33 cellular contexts compared by ENCODE assay signal in genomic region chr2:128415768-128416039, GRCh38.
"Had no signal": no experiment of that assay in that cellular context is flagged by ENCODE, and none has a peak within 500 bp of the region (broad histone marks: within the 10 kb centered on the region; RNA-seq: fewer than 3 reads in every experiment).

No MANE protein-coding gene starts in this region.

- H3K27ac ChIP-seq: ascending aorta, breast epithelium, cardiac muscle cell, esophagus muscularis mucosa, foreskin keratinocyte, gastrocnemius medialis had no signal

- H3K27me3 ChIP-seq: ascending aorta, breast epithelium, cardiac muscle cell, esophagus muscularis mucosa, foreskin keratinocyte, gastrocnemius medialis had no signal

- H3K4me3 ChIP-seq: ascending aorta, breast epithelium, cardiac muscle cell, esophagus muscularis mucosa, gastrocnemius medialis had no signal

- H3K27me3 Mint-ChIP-seq: activated naive CD4-positive, alpha-beta T cell treated with anti-CD3 and anti-CD28 coated beads, Interleukin-2, amount 10 ng/mL, durations not matched to agents 7 days and 5 days; activated naive CD8-positive, alpha-beta T cell treated with anti-CD3 and anti-CD28 coated beads, Interleukin-2, amount 10 ng/mL, durations not matched to agents 7 days and 5 days; activated T-helper 17 cell treated with anti-CD3 and anti-CD28 coated beads, Interleukin-2, amount 50 U/mL, for 72 hours; brain had no signal

- DNase-seq: activated B cell treated with CpG ODN at 0.5 μM for 24 hours; activated CD4-positive, alpha-beta T cell treated with anti-CD3 and anti-CD28 coated beads for 48 hours; activated CD4-positive, alpha-beta T cell treated with anti-CD3 and anti-CD28 coated beads, Interleukin-2, amount 50 U/mL, for 1 hour; activated CD4-positive, alpha-beta T cell treated with anti-CD3 and anti-CD28 coated beads, Interleukin-2, amount 50 U/mL, for 48 hours; activated CD8-positive, alpha-beta T cell treated with anti-CD3 and anti-CD28 coated beads for 36 hours; activated gamma-delta T cell; activated naive CD4-positive, alpha-beta T cell; activated naive CD4-positive, alpha-beta T cell treated with anti-CD3 and anti-CD28 coated beads, Interleukin-2, amount 10 ng/mL, durations not matched to agents 7 days and 5 days; activated naive CD8-positive, alpha-beta T cell treated with anti-CD3 and anti-CD28 coated beads, Interleukin-2, amount 10 ng/mL, durations not matched to agents 7 days and 5 days; activated T-cell treated with anti-CD3 and anti-CD28 coated beads, Interleukin-2, amount 50 U/mL, for 4 hours; cortex of kidney; dermis blood vessel endothelial cell; effector CD4-positive, alpha-beta T cell; effector memory CD8-positive, alpha-beta T cell; erythroblast; foreskin keratinocyte; gastrocnemius medialis; SW 1271; T-helper 1 cell; T-helper 17 cell; T1000 had no signal

- H3K27ac Mint-ChIP-seq: activated B cell treated with CpG ODN at 0.5 μM for 24 hours; activated CD8-positive, alpha-beta T cell treated with anti-CD3 and anti-CD28 coated beads for 36 hours; activated naive CD4-positive, alpha-beta T cell treated with anti-CD3 and anti-CD28 coated beads, Interleukin-2, amount 10 ng/mL, durations not matched to agents 7 days and 5 days; activated naive CD4-positive, alpha-beta T cell treated with anti-CD3 and anti-CD28 coated beads, Interleukin-2, amount 50 U/mL, for 72 hours; activated naive CD8-positive, alpha-beta T cell treated with anti-CD3 and anti-CD28 coated beads, Interleukin-2, amount 10 ng/mL, durations not matched to agents 7 days and 5 days; activated T-helper 17 cell treated with anti-CD3 and anti-CD28 coated beads, Interleukin-2, amount 50 U/mL, for 72 hours; brain; effector memory CD8-positive, alpha-beta T cell; T-helper 17 cell; T-helper 2 cell treated with Interferon-gamma antibody and Interleukin-4, amounts not matched to agents 5 μg/mL and 100 μg/mL, for 36 hours had no signal

- FAIRE-seq: colon had no signal

- ATAC-seq: activated CD4-positive, CD25-positive, alpha-beta regulatory T cell treated with anti-CD3 and anti-CD28 coated beads, Interleukin-2, amount 50 U/mL, for 24 hours; activated CD8-positive, alpha-beta T cell treated with anti-CD3 and anti-CD28 coated beads for 36 hours; activated naive CD4-positive, alpha-beta T cell treated with anti-CD3 and anti-CD28 coated beads, Interleukin-2, amount 50 U/mL, for 72 hours; activated T-cell treated with anti-CD3 and anti-CD28 coated beads, Interleukin-2, amount 50 U/mL, for 4 hours; activated T-helper 17 cell treated with anti-CD3 and anti-CD28 coated beads, Interleukin-2, amount 50 U/mL, for 72 hours; effector memory CD8-positive, alpha-beta T cell; gastrocnemius medialis; T-helper 17 cell had no signal

- H3K4me1 Mint-ChIP-seq: activated B cell treated with CpG ODN at 0.5 μM for 24 hours; activated naive CD4-positive, alpha-beta T cell treated with anti-CD3 and anti-CD28 coated beads, Interleukin-2, amount 10 ng/mL, durations not matched to agents 7 days and 5 days; activated naive CD8-positive, alpha-beta T cell treated with anti-CD3 and anti-CD28 coated beads, Interleukin-2, amount 10 ng/mL, durations not matched to agents 7 days and 5 days; activated T-helper 17 cell treated with anti-CD3 and anti-CD28 coated beads, Interleukin-2, amount 50 U/mL, for 72 hours; central memory CD8-positive, alpha-beta T cell; T-helper 17 cell had no signal

- H3K4me1 ChIP-seq: ascending aorta, breast epithelium, esophagus muscularis mucosa, foreskin keratinocyte, gastrocnemius medialis had no signal

- H3K9me3 ChIP-seq: ascending aorta, esophagus muscularis mucosa, gastrocnemius medialis had no signal

- H3K9me3 Mint-ChIP-seq: activated T-helper 17 cell treated with anti-CD3 and anti-CD28 coated beads, Interleukin-2, amount 50 U/mL, for 72 hours; central memory CD8-positive, alpha-beta T cell; effector memory CD8-positive, alpha-beta T cell; T-helper 2 cell treated with Interferon-gamma antibody and Interleukin-4, amounts not matched to agents 5 μg/mL and 100 μg/mL, for 36 hours had no signal

- H3K36me3 Mint-ChIP-seq: activated naive CD8-positive, alpha-beta T cell treated with anti-CD3 and anti-CD28 coated beads, Interleukin-2, amount 10 ng/mL, durations not matched to agents 7 days and 5 days had no signal

- H3K36me3 ChIP-seq: ascending aorta, breast epithelium, cardiac muscle cell, esophagus muscularis mucosa, gastrocnemius medialis, WERI-Rb-1 had no signal

- H3K4me3 Mint-ChIP-seq: activated B cell treated with CpG ODN at 0.5 μM for 24 hours; activated CD8-positive, alpha-beta T cell treated with anti-CD3 and anti-CD28 coated beads for 36 hours; activated naive CD4-positive, alpha-beta T cell treated with anti-CD3 and anti-CD28 coated beads, Interleukin-2, amount 10 ng/mL, durations not matched to agents 7 days and 5 days; activated naive CD8-positive, alpha-beta T cell treated with anti-CD3 and anti-CD28 coated beads, Interleukin-2, amount 10 ng/mL, durations not matched to agents 7 days and 5 days; activated T-cell treated with anti-CD3 and anti-CD28 coated beads, Interleukin-2, amount 50 U/mL, for 4 hours; activated T-helper 17 cell treated with anti-CD3 and anti-CD28 coated beads, Interleukin-2, amount 50 U/mL, for 72 hours; brain; central memory CD8-positive, alpha-beta T cell; effector memory CD8-positive, alpha-beta T cell; T-helper 17 cell; T-helper 2 cell treated with Interferon-gamma antibody and Interleukin-4, amounts not matched to agents 5 μg/mL and 100 μg/mL, for 36 hours had no signal
